In the genomic region with DNA sequence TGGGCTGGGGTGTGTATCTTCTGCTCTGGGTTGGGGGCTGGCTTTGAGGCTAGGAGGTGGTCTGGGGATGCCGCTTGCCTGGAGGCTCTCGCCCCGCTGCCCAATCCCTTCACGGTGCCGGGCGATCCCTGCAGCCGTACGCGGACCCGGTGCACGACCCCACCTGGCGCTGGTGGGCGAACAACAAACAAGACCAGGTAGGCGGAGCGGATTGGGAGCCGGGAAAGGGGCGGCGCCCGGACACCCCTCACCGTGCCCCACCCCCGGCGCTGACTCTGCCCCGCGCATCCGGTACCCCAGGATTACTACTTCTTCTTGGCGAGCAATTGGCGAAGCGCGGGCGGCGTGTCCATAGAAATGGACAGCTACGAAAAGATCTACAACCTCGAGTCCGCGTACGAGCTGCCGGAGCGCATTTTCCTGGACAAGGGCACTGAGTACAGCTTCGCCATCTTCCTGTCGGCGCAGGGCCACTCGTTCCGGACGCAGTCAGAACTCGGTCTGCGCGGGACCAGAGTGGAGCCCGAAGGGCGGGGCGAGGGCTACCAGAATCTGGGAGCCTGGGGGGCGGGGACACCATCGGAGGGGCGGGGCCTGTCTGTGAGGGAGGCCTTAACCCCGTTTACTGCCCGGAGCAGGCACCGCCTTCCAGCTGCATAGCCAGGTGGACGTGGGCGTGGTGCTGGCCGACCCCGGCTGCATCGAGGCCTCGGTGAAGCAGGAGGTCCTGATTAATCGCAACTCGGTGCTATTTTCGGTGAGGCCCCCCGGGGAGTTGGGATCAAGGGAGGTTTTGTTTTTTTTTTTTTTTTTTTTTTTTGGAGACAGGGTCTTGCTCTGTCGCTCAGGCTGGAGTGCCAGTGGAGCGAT, we compare ENCODE assay signal across 8 cellular contexts. TPM values are rescaled to one million over a fixed set of nuclear protein-coding genes. Genes with fewer than 3 reads are reported as not detected.
DNase-seq lines count a peak whose midpoint lies in the region; ATAC-seq and TF ChIP-seq lines count a peak whose summit lies in the region.

No MANE protein-coding gene starts in this region.

- H3K27ac Mint-ChIP-seq in GM23338: peak overlapping the region; percentile 92

- H3K9me2 ChIP-seq in GM23338 (ENCODE audit: insufficient read depth): no peaks in the 10 kb centered on the region

- no peaks in the 10 kb centered on the region for H3K79me2 ChIP-seq in GM23338 (replicated peaks; ENCODE audit: insufficient read depth)

- H3K36me3 ChIP-seq in BLaER1 treated with 17β-estradiol and CSF1 and Interleukin-3, amounts not matched to agents 10 nM and 100 nM: no peaks in the 10 kb centered on the region
- H3K36me3 ChIP-seq in GM23338 (ENCODE audit: insufficient read depth): no peaks in the 10 kb centered on the region
- H3K36me3 ChIP-seq in lower lobe of right lung: no peaks in the 10 kb centered on the region

- H3K27ac ChIP-seq in BLaER1 treated with 17β-estradiol and CSF1 and Interleukin-3, amounts not matched to agents 10 nM and 100 nM: peak overlapping the region in 8 of 11 experiments; percentile 25 to 60 (median 38); a peak in 10 of 22 replicates
- H3K27ac ChIP-seq in GM23338 (ENCODE audit: low read depth) (peak overlapping the region; percentile 92), dorsolateral prefrontal cortex (peak overlapping the region in 1 of 59 donors; percentile 27), lower lobe of right lung (peak overlapping the region; percentile 19)

- H2AFZ ChIP-seq in GM23338: peak overlapping the region; percentile 92

- H3K9ac ChIP-seq in BLaER1 treated with 17β-estradiol and CSF1 and Interleukin-3, amounts not matched to agents 10 nM and 100 nM: peak overlapping the region; percentile 50 to 74 (median 66); a peak in 20 of 22 replicates

- peaks cover 7 to 17% (median 15%) of the 10 kb centered on the region in 10 experiments; a peak in 19 of 20 replicates for H3K4me1 ChIP-seq in BLaER1 treated with 17β-estradiol and CSF1 and Interleukin-3, amounts not matched to agents 10 nM and 100 nM
- H3K4me1 ChIP-seq in GM23338 (ENCODE audit: insufficient read depth) (peaks cover 12% of the 10 kb centered on the region), lower lobe of right lung (peaks cover 20% of the 10 kb centered on the region)

- ATAC-seq in GM23338 (peak; percentile 77), lower lobe of right lung (peak; percentile 93), GM19455 (IDR thresholded peaks at IDR 0.05; ENCODE audit: unreplicated experiment) (no peak)

- TF ChIP-seq CTCF in GM23338 (conservative IDR thresholded peaks at IDR 0.05; ENCODE audit: low read depth in 2 of 2) (no peak), dorsolateral prefrontal cortex (IDR thresholded peaks at IDR 0.05 in 54 of 56, conservative IDR thresholded peaks at IDR 0.05 in 2 of 56; ENCODE audit: low read depth in 1 of 56, partially characterized antibody in 56 of 56) (no peak), lower lobe of right lung (IDR thresholded peaks at IDR 0.05) (no peak)

- H3K27me3 ChIP-seq in BLaER1 treated with 17β-estradiol and CSF1 and Interleukin-3, amounts not matched to agents 10 nM and 100 nM: peaks cover 8 to 30% (median 22%) of the 10 kb centered on the region in 11 experiments
- peaks cover 29% of the 10 kb centered on the region for H3K27me3 ChIP-seq in GM23338 (ENCODE audit: insufficient read depth)
- H3K27me3 ChIP-seq in dorsolateral prefrontal cortex: peaks cover 0 to 15% (median 0%) of the 10 kb centered on the region in 45 donors
- H3K27me3 ChIP-seq in lower lobe of right lung (ENCODE audit: low read depth): peaks cover 36% of the 10 kb centered on the region

- H3K27me3 Mint-ChIP-seq in GM23338 (ENCODE audit: insufficient read depth, low read depth, poor library complexity): peaks cover 28% of the 10 kb centered on the region

- H3K36me3 Mint-ChIP-seq in GM23338 (ENCODE audit: low read depth): no peaks in the 10 kb centered on the region; the same call in 2 of the 3 replicates

- 0 out of 2 replicates have a peak, but pooled peaks cover 11% of the 10 kb centered on the region for H3F3A ChIP-seq in GM23338 (replicated peaks; ENCODE audit: low read depth)

- peak overlapping the region; percentile 81 to 100 (median 96) for H3K4me2 ChIP-seq in BLaER1 treated with 17β-estradiol and CSF1 and Interleukin-3, amounts not matched to agents 10 nM and 100 nM
- H3K4me2 ChIP-seq in GM23338: peak overlapping the region; percentile 90

- H3K4me3 Mint-ChIP-seq in GM23338: peak overlapping the region; percentile 91

- DNase-seq in GM23338 (ENCODE audit: low spot score) (peak; percentile 97), NCI-H226 (peak; percentile 79), dorsolateral prefrontal cortex (peak in 6 of 10 donors; percentile 27 to 54 (median 40)), lower lobe of right lung (peak; percentile 95)
- peak; percentile 94 for DNase-seq in activated CD4-positive, alpha-beta T cell treated with anti-CD3 and anti-CD28 coated beads for 48 hours
- peak; percentile 36 for DNase-seq in stimulated activated CD8-positive, alpha-beta memory T cell treated with anti-CD3 and anti-CD28 coated beads, Interleukin-12 subunit alpha, Interleukin-12 subunit beta, amount 100 ng/mL, for 1 hour (ENCODE audit: low read depth)

- intact Hi-C loops in dorsolateral prefrontal cortex (cut with DNase I): no loop called here
- intact Hi-C loops in lower lobe of right lung (cut with DNase I): no loop called here

- peaks cover 7 to 17% (median 14%) of the 10 kb centered on the region in 11 experiments; a peak in 20 of 22 replicates for H3K9me3 ChIP-seq in BLaER1 treated with 17β-estradiol and CSF1 and Interleukin-3, amounts not matched to agents 10 nM and 100 nM (replicated peaks in 1 of 11)
- H3K9me3 ChIP-seq in lower lobe of right lung: no peaks in the 10 kb centered on the region

- peaks cover 7% of the 10 kb centered on the region; the same call in 2 of the 3 replicates for H3K9me3 Mint-ChIP-seq in GM23338

- peaks cover 14% of the 10 kb centered on the region for H3K4me1 Mint-ChIP-seq in GM23338

- peak overlapping the region; percentile 64 to 90 (median 73) for H3K4me3 ChIP-seq in BLaER1 treated with 17β-estradiol and CSF1 and Interleukin-3, amounts not matched to agents 10 nM and 100 nM
- H3K4me3 ChIP-seq in GM23338 (peak overlapping the region; percentile 92), dorsolateral prefrontal cortex (peak overlapping the region; percentile 42 to 83 (median 65)), lower lobe of right lung (peak overlapping the region; percentile 81)

- peaks cover 0 to 9% (median 0%) of the 10 kb centered on the region in 11 experiments; a peak in 4 of 22 replicates for H4K20me1 ChIP-seq in BLaER1 treated with 17β-estradiol and CSF1 and Interleukin-3, amounts not matched to agents 10 nM and 100 nM
- H4K20me1 ChIP-seq in GM23338 (replicated peaks; ENCODE audit: insufficient read depth): no peaks in the 10 kb centered on the region; the same call in 1 of the 2 replicates

TF ChIP-seq in GM23338, 12 proteins besides CTCF, POLR2A, EP300 and RAD21:
- no peak for TF ChIP-seq ZNF114 (CRISPR knock-in tag; IDR thresholded peaks at IDR 0.05)
- no peak for TF ChIP-seq CREB1 (CRISPR knock-in tag; IDR thresholded peaks at IDR 0.05; ENCODE audit: low read depth)
- no peak for TF ChIP-seq NANOG (IDR thresholded peaks at IDR 0.05; ENCODE audit: borderline replicate concordance)
- TF ChIP-seq ZNF331 (CRISPR knock-in tag; IDR thresholded peaks at IDR 0.05; ENCODE audit: low read depth): no peak
- TF ChIP-seq POLR2AphosphoS5 (IDR thresholded peaks at IDR 0.05; ENCODE audit: low read depth): peak; percentile 81

RNA-seq across cellular contexts. Expression of a gene that starts 12.1 kb away (rescaled TPM):
- 165 and 241 TPM in 2 replicates for total RNA-seq in GM23338 (2014; rRNA removed; shearing (Covaris generic))
- polyA plus RNA-seq in GM23338 (2016; fragmentation: Nextera tagmentation; extraction: Ambion mirVana): 129 and 138 TPM in 2 replicates
- total RNA-seq in dorsolateral prefrontal cortex (100 to 1,000 TPM in 115 of 120 experiments, 10 to 100 TPM in 5; 65.8 to 185 (median 140) TPM), lower lobe of right lung (113 TPM)

RNA-seq across cellular contexts. Expression of a gene that starts 25.5 kb away (rescaled TPM):
- total RNA-seq in GM23338 (2014; rRNA removed; shearing (Covaris generic)): 0.14 and 0.70 TPM in 2 replicates
- 1.5 and 2.6 TPM in 2 replicates for polyA plus RNA-seq in GM23338 (2016; fragmentation: Nextera tagmentation; extraction: Ambion mirVana)
- total RNA-seq in dorsolateral prefrontal cortex: 1 to 10 TPM in 101 of 120 experiments, under 1 TPM in 18, not detected in 1; 0.34 to 6.3 (median 1.7) TPM
- 0.59 TPM for total RNA-seq in lower lobe of right lung

RNA-seq across cellular contexts. Expression of a gene that starts 26.2 kb away (rescaled TPM):
- total RNA-seq in GM23338 (2014; rRNA removed; shearing (Covaris generic)): 3.9 TPM in 2 replicates
- polyA plus RNA-seq in GM23338 (2016; fragmentation: Nextera tagmentation; extraction: Ambion mirVana): 10.7 and 11.6 TPM in 2 replicates
- total RNA-seq in dorsolateral prefrontal cortex (10 to 100 TPM in 62 of 120 experiments, 1 to 10 TPM in 58; 4.8 to 22.5 (median 10.3) TPM), lower lobe of right lung (0.62 TPM)

RNA-seq across cellular contexts. Expression of a gene that starts 26.7 kb away (rescaled TPM):
- total RNA-seq in GM23338 (2014; rRNA removed; shearing (Covaris generic)): 1.4 and 4.2 TPM in 2 replicates
- polyA plus RNA-seq in GM23338 (2016; fragmentation: Nextera tagmentation; extraction: Ambion mirVana): 1.4 and 1.9 TPM in 2 replicates
- total RNA-seq in dorsolateral prefrontal cortex (10 to 100 TPM in 88 of 120 experiments, 1 to 10 TPM in 32; 5.7 to 29.9 (median 13.4) TPM), lower lobe of right lung (10.9 TPM)

RNA-seq across cellular contexts. Expression of a gene that starts 40.6 kb away (rescaled TPM):
- total RNA-seq in GM23338 (2014; rRNA removed; shearing (Covaris generic)): 4.3 and 5.7 TPM in 2 replicates
- 7.6 and 8.0 TPM in 2 replicates for polyA plus RNA-seq in GM23338 (2016; fragmentation: Nextera tagmentation; extraction: Ambion mirVana)
- 10 to 100 TPM; 31.5 to 65.9 (median 44.2) TPM for total RNA-seq in dorsolateral prefrontal cortex
- 21.1 TPM for total RNA-seq in lower lobe of right lung

Comparison
In these comparisons a context has a peak if more than half of its experiments do, and no peak if none do; other contexts are left out.
1. DNase-seq: peak in every context shown above with its lines; median percentile 97 in GM23338; 95 in lower lobe of right lung; 94 in activated CD4-positive, alpha-beta T cell treated with anti-CD3 and anti-CD28 coated beads for 48 hours; 79 in NCI-H226; 40 in dorsolateral prefrontal cortex; 36 in stimulated activated CD8-positive, alpha-beta memory T cell treated with anti-CD3 and anti-CD28 coated beads, Interleukin-12 subunit alpha, Interleukin-12 subunit beta, amount 100 ng/mL, for 1 hour.